Comparison of ENCODE assay signal across 1 cellular context in genomic region chr9:115415450-115415849, GRCh38.
TF ChIP-seq lines count a peak whose summit lies in the region.

No MANE protein-coding gene starts in this region.

TF ChIP-seq in GM12878, 131 proteins besides CTCF, POLR2A, EP300 and RAD21 (continued from another document):
- no peak for TF ChIP-seq REST (IDR thresholded peaks at IDR 0.05; ENCODE audit: low read depth, low read length)
- TF ChIP-seq POU2F2 (IDR thresholded peaks at IDR 0.05; ENCODE audit: borderline replicate concordance, low read depth, low read length): no peak
- no peak for TF ChIP-seq NFIC (IDR thresholded peaks at IDR 0.05; ENCODE audit: low read depth, low read length)
- no peak for TF ChIP-seq ZBTB4 (CRISPR knock-in tag; IDR thresholded peaks at IDR 0.05)
